ENCODE assay signal across 29 cellular contexts in genomic region chr9:136296434-136297015, GRCh38. TPM values are rescaled to one million over a fixed set of nuclear protein-coding genes. Genes with fewer than 3 reads are reported as not detected.
A peak's percentile ranks its signal among the peaks of the same experiment; 100 is the strongest.
DNase-seq lines count a peak whose midpoint lies in the region; ATAC-seq and TF ChIP-seq lines count a peak whose summit lies in the region.
"Had no signal": no experiment of that assay in that cellular context is flagged by ENCODE, and none has a peak within 500 bp of the region (broad histone marks: within the 10 kb centered on the region; RNA-seq: fewer than 3 reads in every experiment).

No MANE protein-coding gene starts in this region.

- WGBS in liver: 89% methylated on average over 16 of the region's 16 CpGs

- H3K27me3 ChIP-seq in liver (ENCODE audit: control insufficient read depth in 4 of 4, insufficient read depth in 4 of 4, low read length in 3 of 4): no peaks in the 10 kb centered on the region
- H3K27me3 ChIP-seq: BLaER1 treated with 17β-estradiol and CSF1 and Interleukin-3, amounts not matched to agents 10 nM and 100 nM; brain microvascular endothelial cell; hepatocyte; Peyer's patch; upper lobe of left lung had no signal

- H3K4me3 ChIP-seq in LNCaP clone FGC (ENCODE audit: low read depth, low read length): peak overlapping the region; percentile 38
- H3K4me3 ChIP-seq in liver (ENCODE audit: low read depth in 1 of 3, low read length in 3 of 3): no peak overlapping the region
- H3K4me3 ChIP-seq: BLaER1 treated with 17β-estradiol and CSF1 and Interleukin-3, amounts not matched to agents 10 nM and 100 nM; hepatocyte; upper lobe of left lung had no signal

- H3K4me1 ChIP-seq in liver (ENCODE audit: control insufficient read depth in 4 of 4, insufficient read depth in 4 of 4, low read length in 3 of 4): peaks cover 0 to 12% (median 0%) of the 10 kb centered on the region in 4 donors

- H3K4me3 Mint-ChIP-seq in MCF 10A (ENCODE audit: unreplicated experiment): peak overlapping the region; percentile 49
- H3K4me3 Mint-ChIP-seq: activated CD4-positive, alpha-beta T cell treated with anti-CD3 and anti-CD28 coated beads, Interleukin-2, amount 10 ng/mL, durations not matched to agents 24 days and 14 days; effector memory CD8-positive, alpha-beta T cell had no signal

- DNase-seq in A172 (ENCODE audit: low spot score) (peak; percentile 48), LNCaP clone FGC (ENCODE audit: low read depth) (no peak), MCF 10A (ENCODE audit: unreplicated experiment) (peak; percentile 14), GF-D8 (lab: John Stamatoyannopoulos, UW) (no peak), SIG-M5 (lab: John Stamatoyannopoulos, UW) (no peak)
- DNase-seq: activated CD4-positive, alpha-beta T cell treated with anti-CD3 and anti-CD28 coated beads, Interleukin-2, amount 10 ng/mL, durations not matched to agents 24 days and 14 days; activated naive CD4-positive, alpha-beta T cell; activated T-cell treated with anti-CD3 and anti-CD28 coated beads, Interleukin-2, amount 50 U/mL, for 48 hours; brain microvascular endothelial cell; effector memory CD8-positive, alpha-beta T cell; EL; foreskin melanocyte; NCI-H1417 treated with DMSO at 0.1 percent for 48 hours; NCI-H446 treated with DMSO at 0.1 percent for 48 hours; SK-N-SH; stimulated activated CD4-positive, alpha-beta T cell treated with anti-CD3 and anti-CD28 coated beads, Interleukin-1b, Interleukin-23, amount 100 ng/mL, for 48 hours; T-helper 2 cell; WERI-Rb-1 had no signal

- no peaks in the 10 kb centered on the region for H3K9me3 ChIP-seq in liver (ENCODE audit: control insufficient read depth in 4 of 4, low read length in 3 of 4)
- H3K9me3 ChIP-seq: Peyer's patch, SK-N-SH, upper lobe of left lung had no signal

- H3K27ac ChIP-seq in liver (ENCODE audit: low read depth in 1 of 2, low read length in 2 of 2): peak overlapping the region; percentile 71 to 85
- H3K27ac ChIP-seq: BLaER1 treated with 17β-estradiol and CSF1 and Interleukin-3, amounts not matched to agents 10 nM and 100 nM; brain microvascular endothelial cell; hepatocyte; upper lobe of left lung; WERI-Rb-1 had no signal

- ATAC-seq in GM21576 (IDR thresholded peaks at IDR 0.05; ENCODE audit: unreplicated experiment) (no peak), GM18868 (IDR thresholded peaks at IDR 0.05; ENCODE audit: unreplicated experiment) (no peak)
- ATAC-seq: effector memory CD8-positive, alpha-beta T cell had no signal

- no peak overlapping the region for H3K27ac Mint-ChIP-seq in MCF 10A (ENCODE audit: low read depth, unreplicated experiment)
- H3K27ac Mint-ChIP-seq: activated CD4-positive, alpha-beta T cell treated with anti-CD3 and anti-CD28 coated beads, Interleukin-2, amount 10 ng/mL, durations not matched to agents 24 days and 14 days; effector memory CD8-positive, alpha-beta T cell had no signal

- no peaks in the 10 kb centered on the region for H3K27me3 Mint-ChIP-seq in MCF 10A (ENCODE audit: insufficient read depth, unreplicated experiment)
- H3K27me3 Mint-ChIP-seq: activated CD4-positive, alpha-beta T cell treated with anti-CD3 and anti-CD28 coated beads, Interleukin-2, amount 10 ng/mL, durations not matched to agents 24 days and 14 days had no signal

- H3K4me1 Mint-ChIP-seq in MCF 10A (ENCODE audit: insufficient read depth, unreplicated experiment): peaks cover 5% of the 10 kb centered on the region
- H3K4me1 Mint-ChIP-seq: activated CD4-positive, alpha-beta T cell treated with anti-CD3 and anti-CD28 coated beads, Interleukin-2, amount 10 ng/mL, durations not matched to agents 24 days and 14 days had no signal

- H3K36me3 Mint-ChIP-seq in MCF 10A (ENCODE audit: insufficient read depth, unreplicated experiment): no peaks in the 10 kb centered on the region

- no peaks in the 10 kb centered on the region for H3K9me3 Mint-ChIP-seq in MCF 10A (ENCODE audit: unreplicated experiment)
- H3K9me3 Mint-ChIP-seq: activated CD4-positive, alpha-beta T cell treated with anti-CD3 and anti-CD28 coated beads, Interleukin-2, amount 10 ng/mL, durations not matched to agents 24 days and 14 days; effector memory CD8-positive, alpha-beta T cell had no signal

- no peaks in the 10 kb centered on the region for H3K36me3 ChIP-seq in liver (ENCODE audit: control insufficient read depth in 4 of 4, insufficient read depth in 3 of 4, low read depth in 1 of 4, low read length in 3 of 4)
- H3K36me3 ChIP-seq: BLaER1 treated with 17β-estradiol and CSF1 and Interleukin-3, amounts not matched to agents 10 nM and 100 nM; brain microvascular endothelial cell; Peyer's patch; upper lobe of left lung; WERI-Rb-1 had no signal

- intact Hi-C loops in MCF 10A (cut with micrococcal nuclease): no loop called here

- no peak for TF ChIP-seq RAD21 in liver (IDR thresholded peaks at IDR 0.05)

- H3K9ac ChIP-seq in liver (ENCODE audit: low read depth in 1 of 2, low read length in 2 of 2): no peak overlapping the region
- H3K9ac ChIP-seq: BLaER1 treated with 17β-estradiol and CSF1 and Interleukin-3, amounts not matched to agents 10 nM and 100 nM; SK-N-SH had no signal

- POLR2A ChIA-PET in MCF 10A (lab: Yijun Ruan, JAX): no interaction called here

- BruUV-seq in MCF 10A (replicated peaks; lab: Mats Ljungman, UMichigan): no TSS peak

- CTCF ChIA-PET in MCF 10A (lab: Yijun Ruan, JAX): interaction anchor here (1.2 to 1.9 kb wide), 3 partner anchors 13 to 71 kb away, joined by 3 to 7 read pairs (median 5); no protein-coding TSS in a partner anchor

- TF ChIP-seq CTCF in LNCaP clone FGC (IDR thresholded peaks at IDR 0.05; ENCODE audit: control insufficient read depth, extremely low read depth, insufficient read depth): no peak
- TF ChIP-seq CTCF in MCF 10A (IDR thresholded peaks at IDR 0.05; ENCODE audit: unreplicated experiment): no peak
- no peak for TF ChIP-seq CTCF in liver (IDR thresholded peaks at IDR 0.05; ENCODE audit: low read depth, low read length, missing input control)

TF ChIP-seq in liver, 16 proteins besides CTCF, POLR2A, EP300 and RAD21:
- no peak for TF ChIP-seq RXRA (IDR thresholded peaks at IDR 0.05)
- TF ChIP-seq TAF1 (conservative IDR thresholded peaks at IDR 0.05): no peak
- TF ChIP-seq GABPA (IDR thresholded peaks at IDR 0.05 in 1 of 2, conservative IDR thresholded peaks at IDR 0.05 in 1 of 2): no peak
- no peak for TF ChIP-seq ATF3 (IDR thresholded peaks at IDR 0.05)

RNA-seq across cellular contexts. Expression of gene CCDC187, which starts 7.4 kb away (rescaled TPM):
- 0.05 and 0.07 TPM in 2 replicates for total RNA-seq in A172 (2014; rRNA removed; shearing (Covaris generic))
- total RNA-seq in MCF 10A (2022): not detected in 2 replicates
- total RNA-seq in liver: under 1 TPM in 1 of 2 donors, not detected in 1; 0.05 TPM
- polyA plus RNA-seq in liver: not detected
- total RNA-seq: activated CD4-positive, alpha-beta T cell treated with anti-CD3 and anti-CD28 coated beads, Interleukin-2, amount 10 ng/mL, durations not matched to agents 24 days and 14 days; esophagus mucosa; lung microvascular endothelial cell; M059J; pulmonary artery endothelial cell had no signal
- polyA plus RNA-seq: SK-N-SH had no signal

RNA-seq across cellular contexts. Expression of gene GPSM1, which starts 30.8 kb away (rescaled TPM):
- total RNA-seq in A172 (2014; rRNA removed; shearing (Covaris generic)): 92.9 and 101 TPM in 2 replicates
- total RNA-seq in MCF 10A (2022) (15.5 and 16.4 TPM in 2 replicates), liver (1 to 10 TPM; 2.1 to 2.9 TPM)
- 1 to 10 TPM in 1 of 2 donors, under 1 TPM in 1; 0.11 to 1.1 TPM for polyA plus RNA-seq in liver

RNA-seq across cellular contexts. Expression of gene QSOX2, which starts 50.9 kb away (rescaled TPM):
- total RNA-seq in A172 (2014; rRNA removed; shearing (Covaris generic)): 33.9 and 39.7 TPM in 2 replicates
- total RNA-seq in MCF 10A (2022) (23.7 and 27.7 TPM in 2 replicates), liver (10 to 100 TPM in 1 of 2 donors, 1 to 10 TPM in 1; 4.8 to 12.7 TPM)
- polyA plus RNA-seq in liver: 1 to 10 TPM in 1 of 2 donors, under 1 TPM in 1; 0.79 to 3.8 TPM

Comparison
In these comparisons a context has a peak if more than half of its experiments do, and no peak if none do; other contexts are left out.
1. DNase-seq: peak in A172 (single experiment) and MCF 10A (single experiment); none in LNCaP clone FGC (single experiment), GF-D8 (single experiment) and SIG-M5 (single experiment).